In the genomic region with DNA sequence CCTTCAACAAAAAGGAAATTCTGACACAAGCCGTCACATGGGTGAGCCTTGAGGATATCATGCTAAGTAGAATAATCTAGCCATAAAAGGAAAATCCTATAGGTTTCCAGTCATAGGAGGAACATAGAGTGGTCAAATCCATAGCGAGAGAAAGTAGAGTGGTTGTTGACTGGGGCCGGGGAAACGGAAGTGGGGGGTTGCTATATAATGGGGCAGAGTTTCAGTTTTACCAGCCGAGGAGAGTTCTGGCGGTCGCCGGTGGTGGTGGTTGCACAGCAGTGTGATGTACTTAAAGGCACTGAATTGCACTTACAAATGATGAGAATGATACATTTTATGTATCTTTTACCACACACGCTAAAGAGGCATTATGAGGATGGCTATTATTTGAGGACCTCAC, we compare ENCODE assay signal across 11 cellular contexts. TPM values are rescaled to one million over a fixed set of nuclear protein-coding genes. Genes with fewer than 3 reads are reported as not detected.
DNase-seq lines count a peak whose midpoint lies in the region; ATAC-seq, FAIRE-seq and TF ChIP-seq lines count a peak whose summit lies in the region.
"Had no signal": no experiment of that assay in that cellular context is flagged by ENCODE, and none has a peak within 500 bp of the region (broad histone marks: within the 10 kb centered on the region; RNA-seq: fewer than 3 reads in every experiment).

No MANE protein-coding gene starts in this region.

- H3K9me3 Mint-ChIP-seq in activated naive CD8-positive, alpha-beta T cell treated with anti-CD3 and anti-CD28 coated beads, Interleukin-2, amount 50 U/mL, for 24 hours = no peaks in the 10 kb centered on the region
- H3K9me3 Mint-ChIP-seq in activated naive CD8-positive, alpha-beta T cell treated with anti-CD3 and anti-CD28 coated beads for 36 hours = no peaks in the 10 kb centered on the region
- no peaks in the 10 kb centered on the region for H3K9me3 Mint-ChIP-seq in stimulated activated naive B cell treated with anti-CD40 and anti-IgM and Interleukin-4, amounts not matched to agents 10 μg/mL and 1 μg/mL and 100 μg/mL, for 72 hours

- H3K4me1 Mint-ChIP-seq in activated naive CD8-positive, alpha-beta T cell treated with anti-CD3 and anti-CD28 coated beads, Interleukin-2, amount 50 U/mL, for 24 hours = peaks cover 30% of the 10 kb centered on the region
- H3K4me1 Mint-ChIP-seq in activated naive CD8-positive, alpha-beta T cell treated with anti-CD3 and anti-CD28 coated beads for 36 hours = peaks cover 11% of the 10 kb centered on the region
- H3K4me1 Mint-ChIP-seq in stimulated activated naive B cell treated with anti-CD40 and anti-IgM and Interleukin-4, amounts not matched to agents 10 μg/mL and 1 μg/mL and 100 μg/mL, for 72 hours = peaks cover 20 to 45% of the 10 kb centered on the region in 2 donors

- no peaks in the 10 kb centered on the region for H3K27me3 ChIP-seq in gastroesophageal sphincter
- H3K27me3 ChIP-seq: body of pancreas had no signal

- no peak for TF ChIP-seq CTCF in gastroesophageal sphincter (IDR thresholded peaks at IDR 0.05)

- no peak overlapping the region for H3K27ac ChIP-seq in gastroesophageal sphincter
- H3K27ac ChIP-seq: body of pancreas, gastrocnemius medialis had no signal

- no peaks in the 10 kb centered on the region for H3K36me3 ChIP-seq in gastroesophageal sphincter
- H3K36me3 ChIP-seq: gastrocnemius medialis had no signal

- no peak for TF ChIP-seq EP300 in gastroesophageal sphincter (IDR thresholded peaks at IDR 0.05)

- H3K4me3 ChIP-seq in gastroesophageal sphincter = no peak overlapping the region
- H3K4me3 ChIP-seq: body of pancreas had no signal

- DNase-seq in activated naive CD8-positive, alpha-beta T cell treated with anti-CD3 and anti-CD28 coated beads, Interleukin-2, amount 50 U/mL, for 24 hours = no peak
- no peak for DNase-seq in activated naive CD8-positive, alpha-beta T cell treated with anti-CD3 and anti-CD28 coated beads for 36 hours
- DNase-seq in NOMO-1 treated with DMSO at 0.1 percent for 48 hours (lab: John Stamatoyannopoulos, UW; ENCODE audit: unreplicated experiment) (peak; percentile 38), H54 (ENCODE audit: insufficient read length, low spot score) (no peak)
- DNase-seq in stimulated activated naive B cell treated with anti-CD40 and anti-IgM and Interleukin-4, amounts not matched to agents 10 μg/mL and 1 μg/mL and 100 μg/mL, for 72 hours = no peak
- DNase-seq: gastrocnemius medialis had no signal

- H3K27me3 Mint-ChIP-seq in activated naive CD8-positive, alpha-beta T cell treated with anti-CD3 and anti-CD28 coated beads, Interleukin-2, amount 50 U/mL, for 24 hours = peaks cover 2% of the 10 kb centered on the region
- H3K27me3 Mint-ChIP-seq in activated naive CD8-positive, alpha-beta T cell treated with anti-CD3 and anti-CD28 coated beads for 36 hours = peaks cover 4% of the 10 kb centered on the region
- H3K27me3 Mint-ChIP-seq in stimulated activated naive B cell treated with anti-CD40 and anti-IgM and Interleukin-4, amounts not matched to agents 10 μg/mL and 1 μg/mL and 100 μg/mL, for 72 hours = no peaks in the 10 kb centered on the region

- TF ChIP-seq POLR2A in gastroesophageal sphincter (IDR thresholded peaks at IDR 0.05) = no peak
- TF ChIP-seq POLR2A in H54 (IDR thresholded peaks at IDR 0.05; ENCODE audit: low read depth, low read length) = no peak

- FAIRE-seq in H54 (lab: Jason Lieb, UNC) = no peak
- FAIRE-seq: TTC549 had no signal

- peak; percentile 48 for ATAC-seq in activated naive CD8-positive, alpha-beta T cell treated with anti-CD3 and anti-CD28 coated beads, Interleukin-2, amount 50 U/mL, for 24 hours
- ATAC-seq in HG02588 (IDR thresholded peaks at IDR 0.05; ENCODE audit: unreplicated experiment) (peak; percentile 55), gastroesophageal sphincter (no peak), HG03457 (IDR thresholded peaks at IDR 0.05; ENCODE audit: unreplicated experiment) (no peak)
- ATAC-seq in stimulated activated naive B cell treated with anti-CD40 and anti-IgM and Interleukin-4, amounts not matched to agents 10 μg/mL and 1 μg/mL and 100 μg/mL, for 72 hours (replicated peaks) = peak in 1 of 2 donors; percentile 24
- ATAC-seq: body of pancreas, gastrocnemius medialis had no signal

- 80 to 93% methylated on average over 7 to 9 of the region's 9 CpGs for WGBS in gastroesophageal sphincter (ENCODE audit: low coverage in 1 of 2), 2 donors

- no peaks in the 10 kb centered on the region for H3K36me3 Mint-ChIP-seq in activated naive CD8-positive, alpha-beta T cell treated with anti-CD3 and anti-CD28 coated beads, Interleukin-2, amount 50 U/mL, for 24 hours (ENCODE audit: low read depth)
- no peaks in the 10 kb centered on the region for H3K36me3 Mint-ChIP-seq in activated naive CD8-positive, alpha-beta T cell treated with anti-CD3 and anti-CD28 coated beads for 36 hours
- peaks cover 0 to 4% of the 10 kb centered on the region in 2 donors for H3K36me3 Mint-ChIP-seq in stimulated activated naive B cell treated with anti-CD40 and anti-IgM and Interleukin-4, amounts not matched to agents 10 μg/mL and 1 μg/mL and 100 μg/mL, for 72 hours

- no peaks in the 10 kb centered on the region for H3K9me3 ChIP-seq in gastroesophageal sphincter
- H3K9me3 ChIP-seq: body of pancreas, gastrocnemius medialis had no signal

- peak overlapping the region; percentile 61 for H3K4me3 Mint-ChIP-seq in activated naive CD8-positive, alpha-beta T cell treated with anti-CD3 and anti-CD28 coated beads, Interleukin-2, amount 50 U/mL, for 24 hours
- H3K4me3 Mint-ChIP-seq in activated naive CD8-positive, alpha-beta T cell treated with anti-CD3 and anti-CD28 coated beads for 36 hours = no peak overlapping the region
- peak overlapping the region; percentile 41 to 72 for H3K4me3 Mint-ChIP-seq in stimulated activated naive B cell treated with anti-CD40 and anti-IgM and Interleukin-4, amounts not matched to agents 10 μg/mL and 1 μg/mL and 100 μg/mL, for 72 hours

- H3K4me1 ChIP-seq in gastroesophageal sphincter = no peaks in the 10 kb centered on the region
- H3K4me1 ChIP-seq: body of pancreas, gastrocnemius medialis had no signal

- H3K27ac Mint-ChIP-seq in activated naive CD8-positive, alpha-beta T cell treated with anti-CD3 and anti-CD28 coated beads, Interleukin-2, amount 50 U/mL, for 24 hours = peak overlapping the region; percentile 25
- H3K27ac Mint-ChIP-seq in activated naive CD8-positive, alpha-beta T cell treated with anti-CD3 and anti-CD28 coated beads for 36 hours = no peak overlapping the region
- peak overlapping the region; percentile 57 for H3K27ac Mint-ChIP-seq in stimulated activated naive B cell treated with anti-CD40 and anti-IgM and Interleukin-4, amounts not matched to agents 10 μg/mL and 1 μg/mL and 100 μg/mL, for 72 hours

RNA-seq across cellular contexts. Expression of gene GPR31, which starts 4.9 kb away (rescaled TPM):
- not detected for total RNA-seq in activated naive CD8-positive, alpha-beta T cell treated with anti-CD3 and anti-CD28 coated beads for 36 hours
- not detected for total RNA-seq in gastroesophageal sphincter
- total RNA-seq: body of pancreas, gastrocnemius medialis had no signal

RNA-seq across cellular contexts. Expression of gene CCR6, which starts 30.0 kb away (rescaled TPM):
- total RNA-seq in activated naive CD8-positive, alpha-beta T cell treated with anti-CD3 and anti-CD28 coated beads for 36 hours = under 1 TPM in 1 of 2 experiments, not detected in 1; 0.44 TPM
- total RNA-seq in gastroesophageal sphincter = not detected
- total RNA-seq: body of pancreas, gastrocnemius medialis had no signal

Comparison
In these comparisons a context has a peak if more than half of its experiments do, and no peak if none do; other contexts are left out.
1. ATAC-seq: peak in activated naive CD8-positive, alpha-beta T cell treated with anti-CD3 and anti-CD28 coated beads, Interleukin-2, amount 50 U/mL, for 24 hours (single experiment) and HG02588 (single experiment); none in gastroesophageal sphincter (single experiment) and HG03457 (single experiment).